Comparison of ENCODE assay signal across 1 cellular context in the genomic region with DNA sequence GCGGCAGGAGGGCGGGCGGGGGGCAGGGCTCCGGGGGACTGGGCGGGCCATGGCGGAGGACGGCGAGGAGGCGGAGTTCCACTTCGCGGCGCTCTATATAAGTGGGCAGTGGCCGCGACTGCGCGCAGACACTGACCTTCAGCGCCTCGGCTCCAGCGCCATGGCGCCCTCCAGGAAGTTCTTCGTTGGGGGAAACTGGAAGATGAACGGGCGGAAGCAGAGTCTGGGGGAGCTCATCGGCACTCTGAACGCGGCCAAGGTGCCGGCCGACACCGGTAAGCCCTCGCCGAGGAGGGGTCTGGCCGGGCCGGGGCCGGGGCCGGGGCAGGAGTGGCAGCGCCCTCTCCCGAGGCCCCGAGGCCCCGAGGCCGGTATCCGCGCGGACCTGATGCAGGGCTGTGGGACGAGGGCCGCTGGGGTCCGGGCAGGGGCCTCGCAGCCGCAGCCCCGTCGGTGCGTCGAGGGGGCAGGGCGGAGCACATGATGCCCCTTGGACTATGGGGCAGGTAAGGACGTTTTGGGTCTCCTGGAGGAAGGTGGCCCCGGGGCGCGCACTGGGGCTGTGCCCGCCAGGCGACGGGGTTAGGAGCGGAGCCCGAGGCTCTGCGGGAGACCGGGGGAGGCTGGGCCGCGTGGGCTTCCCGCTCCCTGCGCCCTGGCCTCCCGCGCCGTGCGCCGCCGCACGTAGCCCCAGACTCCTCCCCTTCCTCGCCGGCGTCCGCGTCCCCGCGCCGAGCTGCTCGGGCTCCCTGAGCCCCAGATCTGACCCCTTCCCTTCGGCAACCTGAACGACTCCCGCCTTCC.
TF ChIP-seq lines count a peak whose summit lies in the region.

A gene (plus strand): TSS at position 125 of the 804 bp plus-strand sequence. CDS start 36 bp downstream, at position 161.

TF ChIP-seq in HepG2, 621 proteins besides CTCF, POLR2A, EP300 and RAD21 (continued from another document and continues in another):
- TF ChIP-seq, protein P1, sequence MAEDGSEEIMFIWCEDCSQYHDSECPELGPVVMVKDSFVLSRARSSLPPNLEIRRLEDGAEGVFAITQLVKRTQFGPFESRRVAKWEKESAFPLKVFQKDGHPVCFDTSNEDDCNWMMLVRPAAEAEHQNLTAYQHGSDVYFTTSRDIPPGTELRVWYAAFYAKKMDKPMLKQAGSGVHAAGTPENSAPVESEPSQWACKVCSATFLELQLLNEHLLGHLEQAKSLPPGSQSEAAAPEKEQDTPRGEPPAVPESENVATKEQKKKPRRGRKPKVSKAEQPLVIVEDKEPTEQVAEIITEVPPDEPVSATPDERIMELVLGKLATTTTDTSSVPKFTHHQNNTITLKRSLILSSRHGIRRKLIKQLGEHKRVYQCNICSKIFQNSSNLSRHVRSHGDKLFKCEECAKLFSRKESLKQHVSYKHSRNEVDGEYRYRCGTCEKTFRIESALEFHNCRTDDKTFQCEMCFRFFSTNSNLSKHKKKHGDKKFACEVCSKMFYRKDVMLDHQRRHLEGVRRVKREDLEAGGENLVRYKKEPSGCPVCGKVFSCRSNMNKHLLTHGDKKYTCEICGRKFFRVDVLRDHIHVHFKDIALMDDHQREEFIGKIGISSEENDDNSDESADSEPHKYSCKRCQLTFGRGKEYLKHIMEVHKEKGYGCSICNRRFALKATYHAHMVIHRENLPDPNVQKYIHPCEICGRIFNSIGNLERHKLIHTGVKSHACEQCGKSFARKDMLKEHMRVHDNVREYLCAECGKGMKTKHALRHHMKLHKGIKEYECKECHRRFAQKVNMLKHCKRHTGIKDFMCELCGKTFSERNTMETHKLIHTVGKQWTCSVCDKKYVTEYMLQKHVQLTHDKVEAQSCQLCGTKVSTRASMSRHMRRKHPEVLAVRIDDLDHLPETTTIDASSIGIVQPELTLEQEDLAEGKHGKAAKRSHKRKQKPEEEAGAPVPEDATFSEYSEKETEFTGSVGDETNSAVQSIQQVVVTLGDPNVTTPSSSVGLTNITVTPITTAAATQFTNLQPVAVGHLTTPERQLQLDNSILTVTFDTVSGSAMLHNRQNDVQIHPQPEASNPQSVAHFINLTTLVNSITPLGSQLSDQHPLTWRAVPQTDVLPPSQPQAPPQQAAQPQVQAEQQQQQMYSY (CRISPR knock-in tag; IDR thresholded peaks at IDR 0.05), result 0 out of 2 replicates have a peak, but pooled peaks have one; percentile 18
- TF ChIP-seq ZNF577 (CRISPR knock-in tag; IDR thresholded peaks at IDR 0.05; ENCODE audit: borderline replicate concordance, low read depth) (no peak), JUND (CRISPR knock-in tag; IDR thresholded peaks at IDR 0.05) (no peak), TAF15 (IDR thresholded peaks at IDR 0.05; ENCODE audit: low read depth, low read length, poor library complexity, severe bottlenecking) (no peak), ZSCAN22 (CRISPR knock-in tag; IDR thresholded peaks at IDR 0.05) (no peak), WIZ (CRISPR knock-in tag; IDR thresholded peaks at IDR 0.05) (0 out of 2 replicates have a peak, but pooled peaks have one; percentile 25), ZNF598 (CRISPR knock-in tag; IDR thresholded peaks at IDR 0.05; ENCODE audit: borderline replicate concordance) (no peak), ZNF34 (CRISPR knock-in tag; IDR thresholded peaks at IDR 0.05; ENCODE audit: borderline replicate concordance) (no peak), CAMTA2 (CRISPR knock-in tag; IDR thresholded peaks at IDR 0.05; ENCODE audit: borderline replicate concordance) (no peak; the same call in 1 of the 2 replicates), SMC3 (IDR thresholded peaks at IDR 0.05; ENCODE audit: low read length) (no peak), ZNF331 (CRISPR knock-in tag; IDR thresholded peaks at IDR 0.05) (no peak; the same call in 1 of the 2 replicates), TCF7L2 (IDR thresholded peaks at IDR 0.05; ENCODE audit: low read depth, low read length) (no peak), EZH2 (conservative IDR thresholded peaks at IDR 0.05; ENCODE audit: low read depth, low read length) (no peak), ZNF550 (CRISPR knock-in tag; IDR thresholded peaks at IDR 0.05; ENCODE audit: borderline replicate concordance) (no peak), ATRX (CRISPR knock-in tag; IDR thresholded peaks at IDR 0.05; ENCODE audit: borderline replicate concordance) (no peak), ZNF564 (CRISPR knock-in tag; IDR thresholded peaks at IDR 0.05) (0 out of 2 replicates have a peak, but pooled peaks have one; percentile 48), NRL (CRISPR knock-in tag; IDR thresholded peaks at IDR 0.05; ENCODE audit: borderline replicate concordance) (no peak), ZNF230 (CRISPR knock-in tag; IDR thresholded peaks at IDR 0.05) (peak; percentile 21; the same call in 1 of the 2 replicates), HOXA9 (CRISPR knock-in tag; IDR thresholded peaks at IDR 0.05; ENCODE audit: borderline replicate concordance) (no peak), ETV5 (CRISPR knock-in tag; IDR thresholded peaks at IDR 0.05; ENCODE audit: borderline replicate concordance) (no peak), HNF4A (CRISPR knock-in tag; IDR thresholded peaks at IDR 0.05) (no peak), SYNCRIP (IDR thresholded peaks at IDR 0.05; ENCODE audit: insufficient read depth, low read depth, low read length) (no peak), TSC22D2 (CRISPR knock-in tag; IDR thresholded peaks at IDR 0.05; ENCODE audit: borderline replicate concordance) (peak; percentile 74; the same call in 1 of the 2 replicates)
- TF ChIP-seq, protein P2, sequence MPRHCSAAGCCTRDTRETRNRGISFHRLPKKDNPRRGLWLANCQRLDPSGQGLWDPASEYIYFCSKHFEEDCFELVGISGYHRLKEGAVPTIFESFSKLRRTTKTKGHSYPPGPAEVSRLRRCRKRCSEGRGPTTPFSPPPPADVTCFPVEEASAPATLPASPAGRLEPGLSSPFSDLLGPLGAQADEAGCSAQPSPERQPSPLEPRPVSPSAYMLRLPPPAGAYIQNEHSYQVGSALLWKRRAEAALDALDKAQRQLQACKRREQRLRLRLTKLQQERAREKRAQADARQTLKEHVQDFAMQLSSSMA (CRISPR knock-in tag; IDR thresholded peaks at IDR 0.05), result no peak
- TF ChIP-seq, protein P3, sequence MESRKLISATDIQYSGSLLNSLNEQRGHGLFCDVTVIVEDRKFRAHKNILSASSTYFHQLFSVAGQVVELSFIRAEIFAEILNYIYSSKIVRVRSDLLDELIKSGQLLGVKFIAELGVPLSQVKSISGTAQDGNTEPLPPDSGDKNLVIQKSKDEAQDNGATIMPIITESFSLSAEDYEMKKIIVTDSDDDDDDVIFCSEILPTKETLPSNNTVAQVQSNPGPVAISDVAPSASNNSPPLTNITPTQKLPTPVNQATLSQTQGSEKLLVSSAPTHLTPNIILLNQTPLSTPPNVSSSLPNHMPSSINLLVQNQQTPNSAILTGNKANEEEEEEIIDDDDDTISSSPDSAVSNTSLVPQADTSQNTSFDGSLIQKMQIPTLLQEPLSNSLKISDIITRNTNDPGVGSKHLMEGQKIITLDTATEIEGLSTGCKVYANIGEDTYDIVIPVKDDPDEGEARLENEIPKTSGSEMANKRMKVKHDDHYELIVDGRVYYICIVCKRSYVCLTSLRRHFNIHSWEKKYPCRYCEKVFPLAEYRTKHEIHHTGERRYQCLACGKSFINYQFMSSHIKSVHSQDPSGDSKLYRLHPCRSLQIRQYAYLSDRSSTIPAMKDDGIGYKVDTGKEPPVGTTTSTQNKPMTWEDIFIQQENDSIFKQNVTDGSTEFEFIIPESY (CRISPR knock-in tag; IDR thresholded peaks at IDR 0.05), result no peak
- TF ChIP-seq, protein P4, sequence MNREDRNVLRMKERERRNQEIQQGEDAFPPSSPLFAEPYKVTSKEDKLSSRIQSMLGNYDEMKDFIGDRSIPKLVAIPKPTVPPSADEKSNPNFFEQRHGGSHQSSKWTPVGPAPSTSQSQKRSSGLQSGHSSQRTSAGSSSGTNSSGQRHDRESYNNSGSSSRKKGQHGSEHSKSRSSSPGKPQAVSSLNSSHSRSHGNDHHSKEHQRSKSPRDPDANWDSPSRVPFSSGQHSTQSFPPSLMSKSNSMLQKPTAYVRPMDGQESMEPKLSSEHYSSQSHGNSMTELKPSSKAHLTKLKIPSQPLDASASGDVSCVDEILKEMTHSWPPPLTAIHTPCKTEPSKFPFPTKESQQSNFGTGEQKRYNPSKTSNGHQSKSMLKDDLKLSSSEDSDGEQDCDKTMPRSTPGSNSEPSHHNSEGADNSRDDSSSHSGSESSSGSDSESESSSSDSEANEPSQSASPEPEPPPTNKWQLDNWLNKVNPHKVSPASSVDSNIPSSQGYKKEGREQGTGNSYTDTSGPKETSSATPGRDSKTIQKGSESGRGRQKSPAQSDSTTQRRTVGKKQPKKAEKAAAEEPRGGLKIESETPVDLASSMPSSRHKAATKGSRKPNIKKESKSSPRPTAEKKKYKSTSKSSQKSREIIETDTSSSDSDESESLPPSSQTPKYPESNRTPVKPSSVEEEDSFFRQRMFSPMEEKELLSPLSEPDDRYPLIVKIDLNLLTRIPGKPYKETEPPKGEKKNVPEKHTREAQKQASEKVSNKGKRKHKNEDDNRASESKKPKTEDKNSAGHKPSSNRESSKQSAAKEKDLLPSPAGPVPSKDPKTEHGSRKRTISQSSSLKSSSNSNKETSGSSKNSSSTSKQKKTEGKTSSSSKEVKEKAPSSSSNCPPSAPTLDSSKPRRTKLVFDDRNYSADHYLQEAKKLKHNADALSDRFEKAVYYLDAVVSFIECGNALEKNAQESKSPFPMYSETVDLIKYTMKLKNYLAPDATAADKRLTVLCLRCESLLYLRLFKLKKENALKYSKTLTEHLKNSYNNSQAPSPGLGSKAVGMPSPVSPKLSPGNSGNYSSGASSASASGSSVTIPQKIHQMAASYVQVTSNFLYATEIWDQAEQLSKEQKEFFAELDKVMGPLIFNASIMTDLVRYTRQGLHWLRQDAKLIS (CRISPR knock-in tag; IDR thresholded peaks at IDR 0.05), result peak; percentile 78; the same call in 1 of the 2 replicates
- TF ChIP-seq, protein P5, sequence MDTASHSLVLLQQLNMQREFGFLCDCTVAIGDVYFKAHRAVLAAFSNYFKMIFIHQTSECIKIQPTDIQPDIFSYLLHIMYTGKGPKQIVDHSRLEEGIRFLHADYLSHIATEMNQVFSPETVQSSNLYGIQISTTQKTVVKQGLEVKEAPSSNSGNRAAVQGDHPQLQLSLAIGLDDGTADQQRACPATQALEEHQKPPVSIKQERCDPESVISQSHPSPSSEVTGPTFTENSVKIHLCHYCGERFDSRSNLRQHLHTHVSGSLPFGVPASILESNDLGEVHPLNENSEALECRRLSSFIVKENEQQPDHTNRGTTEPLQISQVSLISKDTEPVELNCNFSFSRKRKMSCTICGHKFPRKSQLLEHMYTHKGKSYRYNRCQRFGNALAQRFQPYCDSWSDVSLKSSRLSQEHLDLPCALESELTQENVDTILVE (CRISPR knock-in tag; IDR thresholded peaks at IDR 0.05), result no peak
- TF ChIP-seq, protein P6, sequence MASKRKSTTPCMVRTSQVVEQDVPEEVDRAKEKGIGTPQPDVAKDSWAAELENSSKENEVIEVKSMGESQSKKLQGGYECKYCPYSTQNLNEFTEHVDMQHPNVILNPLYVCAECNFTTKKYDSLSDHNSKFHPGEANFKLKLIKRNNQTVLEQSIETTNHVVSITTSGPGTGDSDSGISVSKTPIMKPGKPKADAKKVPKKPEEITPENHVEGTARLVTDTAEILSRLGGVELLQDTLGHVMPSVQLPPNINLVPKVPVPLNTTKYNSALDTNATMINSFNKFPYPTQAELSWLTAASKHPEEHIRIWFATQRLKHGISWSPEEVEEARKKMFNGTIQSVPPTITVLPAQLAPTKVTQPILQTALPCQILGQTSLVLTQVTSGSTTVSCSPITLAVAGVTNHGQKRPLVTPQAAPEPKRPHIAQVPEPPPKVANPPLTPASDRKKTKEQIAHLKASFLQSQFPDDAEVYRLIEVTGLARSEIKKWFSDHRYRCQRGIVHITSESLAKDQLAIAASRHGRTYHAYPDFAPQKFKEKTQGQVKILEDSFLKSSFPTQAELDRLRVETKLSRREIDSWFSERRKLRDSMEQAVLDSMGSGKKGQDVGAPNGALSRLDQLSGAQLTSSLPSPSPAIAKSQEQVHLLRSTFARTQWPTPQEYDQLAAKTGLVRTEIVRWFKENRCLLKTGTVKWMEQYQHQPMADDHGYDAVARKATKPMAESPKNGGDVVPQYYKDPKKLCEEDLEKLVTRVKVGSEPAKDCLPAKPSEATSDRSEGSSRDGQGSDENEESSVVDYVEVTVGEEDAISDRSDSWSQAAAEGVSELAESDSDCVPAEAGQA (IDR thresholded peaks at IDR 0.05; ENCODE audit: low read depth), result no peak
- TF ChIP-seq, protein P6 (CRISPR knock-in tag; IDR thresholded peaks at IDR 0.05; ENCODE audit: borderline replicate concordance), result no peak; the same call in 1 of the 2 replicates
- TF ChIP-seq, protein P7, sequence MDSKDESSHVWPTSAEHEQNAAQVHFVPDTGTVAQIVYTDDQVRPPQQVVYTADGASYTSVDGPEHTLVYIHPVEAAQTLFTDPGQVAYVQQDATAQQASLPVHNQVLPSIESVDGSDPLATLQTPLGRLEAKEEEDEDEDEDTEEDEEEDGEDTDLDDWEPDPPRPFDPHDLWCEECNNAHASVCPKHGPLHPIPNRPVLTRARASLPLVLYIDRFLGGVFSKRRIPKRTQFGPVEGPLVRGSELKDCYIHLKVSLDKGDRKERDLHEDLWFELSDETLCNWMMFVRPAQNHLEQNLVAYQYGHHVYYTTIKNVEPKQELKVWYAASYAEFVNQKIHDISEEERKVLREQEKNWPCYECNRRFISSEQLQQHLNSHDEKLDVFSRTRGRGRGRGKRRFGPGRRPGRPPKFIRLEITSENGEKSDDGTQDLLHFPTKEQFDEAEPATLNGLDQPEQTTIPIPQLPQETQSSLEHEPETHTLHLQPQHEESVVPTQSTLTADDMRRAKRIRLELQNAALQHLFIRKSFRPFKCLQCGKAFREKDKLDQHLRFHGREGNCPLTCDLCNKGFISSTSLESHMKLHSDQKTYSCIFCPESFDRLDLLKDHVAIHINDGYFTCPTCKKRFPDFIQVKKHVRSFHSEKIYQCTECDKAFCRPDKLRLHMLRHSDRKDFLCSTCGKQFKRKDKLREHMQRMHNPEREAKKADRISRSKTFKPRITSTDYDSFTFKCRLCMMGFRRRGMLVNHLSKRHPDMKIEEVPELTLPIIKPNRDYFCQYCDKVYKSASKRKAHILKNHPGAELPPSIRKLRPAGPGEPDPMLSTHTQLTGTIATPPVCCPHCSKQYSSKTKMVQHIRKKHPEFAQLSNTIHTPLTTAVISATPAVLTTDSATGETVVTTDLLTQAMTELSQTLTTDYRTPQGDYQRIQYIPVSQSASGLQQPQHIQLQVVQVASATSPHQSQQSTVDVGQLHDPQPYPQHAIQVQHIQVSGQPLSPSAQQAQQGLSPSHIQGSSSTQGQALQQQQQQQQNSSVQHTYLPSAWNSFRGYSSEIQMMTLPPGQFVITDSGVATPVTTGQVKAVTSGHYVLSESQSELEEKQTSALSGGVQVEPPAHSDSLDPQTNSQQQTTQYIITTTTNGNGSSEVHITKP (CRISPR knock-in tag; IDR thresholded peaks at IDR 0.05; ENCODE audit: low read depth), result no peak
